9 cellular contexts compared by ENCODE assay signal in the genomic region with DNA sequence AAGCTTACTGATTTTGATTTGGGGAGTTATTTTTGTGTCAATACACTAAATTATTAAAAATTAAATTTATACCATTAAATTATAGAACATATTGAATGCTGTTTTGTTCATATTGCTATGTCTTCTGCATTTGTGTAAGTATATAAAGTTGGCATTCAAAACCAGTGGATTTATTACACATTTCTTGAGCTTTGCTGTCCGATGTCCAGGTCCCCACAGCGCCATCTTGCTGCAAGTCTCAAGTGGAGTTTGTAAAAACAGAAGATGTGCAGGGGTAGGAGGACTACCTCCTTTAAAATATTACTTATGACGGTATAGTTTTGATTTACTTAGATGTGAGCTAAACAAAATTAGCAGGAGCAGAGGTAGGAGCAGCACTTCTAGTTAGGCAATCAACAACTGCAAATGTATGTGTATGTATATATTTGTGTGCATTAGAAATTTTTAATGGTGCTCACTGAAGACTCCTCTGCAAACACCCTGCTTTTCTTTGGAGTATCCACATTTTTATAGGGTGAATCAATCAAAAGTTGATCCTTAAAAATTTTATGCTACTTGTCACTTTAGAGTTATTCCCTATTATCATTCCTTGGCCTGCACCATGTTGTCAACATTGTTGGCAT. TPM values are rescaled to one million over a fixed set of nuclear protein-coding genes. Genes with fewer than 3 reads are reported as not detected.
DNase-seq lines count a peak whose midpoint lies in the region; ATAC-seq and TF ChIP-seq lines count a peak whose summit lies in the region.
"Had no signal": no experiment of that assay in that cellular context is flagged by ENCODE, and none has a peak within 500 bp of the region (broad histone marks: within the 10 kb centered on the region; RNA-seq: fewer than 3 reads in every experiment).

No MANE protein-coding gene starts in this region.

- H3K27me3 ChIP-seq in liver (ENCODE audit: control insufficient read depth in 4 of 4, insufficient read depth in 4 of 4, low read length in 3 of 4): no peaks in the 10 kb centered on the region
- H3K27me3 ChIP-seq in transverse colon: no peaks in the 10 kb centered on the region

- H3K36me3 ChIP-seq in liver (ENCODE audit: control insufficient read depth in 4 of 4, insufficient read depth in 3 of 4, low read depth in 1 of 4, low read length in 3 of 4) (peaks cover 0 to 13% (median 4%) of the 10 kb centered on the region in 4 donors), transverse colon (no peaks in the 10 kb centered on the region)

- peak; percentile 39 to 48 for TF ChIP-seq RAD21 in liver (IDR thresholded peaks at IDR 0.05)

- DNase-seq in AML-193 (lab: John Stamatoyannopoulos, UW) (peak; percentile 27 to 51), GM20000 (ENCODE audit: low spot score) (peak; percentile 28), T-helper 9 cell (peak; percentile 23), cerebellar cortex (ENCODE audit: low spot score) (peak; percentile 57), transverse colon (peak; percentile 55)

- no peak for ATAC-seq in GM21737 (IDR thresholded peaks at IDR 0.05; ENCODE audit: unreplicated experiment)
- ATAC-seq in HG02973 (IDR thresholded peaks at IDR 0.05; ENCODE audit: unreplicated experiment): no peak

- H3K27ac ChIP-seq in liver (ENCODE audit: low read depth in 1 of 2, low read length in 2 of 2) (no peak overlapping the region), transverse colon (peak overlapping the region; percentile 46 to 72 (median 65))
- H3K27ac ChIP-seq: HL-60 had no signal

- H3K4me3 ChIP-seq in liver (ENCODE audit: low read depth in 1 of 3, low read length in 3 of 3): no peak overlapping the region
- H3K4me3 ChIP-seq in transverse colon: no peak overlapping the region

- TF ChIP-seq POLR2A in transverse colon (IDR thresholded peaks at IDR 0.05): no peak

- intact Hi-C loops in transverse colon (cut with DNase I; ENCODE audit: low total_unique reads): no loop called here

- TF ChIP-seq CTCF in GM20000 (IDR thresholded peaks at IDR 0.05; ENCODE audit: extremely low read depth, missing control alignments) (peak; percentile 33), liver (IDR thresholded peaks at IDR 0.05; ENCODE audit: low read depth, low read length, missing input control) (no peak), transverse colon (IDR thresholded peaks at IDR 0.05) (peak in 4 of 5 experiments; percentile 22 to 45 (median 38))

- H3K4me1 ChIP-seq in liver (ENCODE audit: control insufficient read depth in 4 of 4, insufficient read depth in 4 of 4, low read length in 3 of 4) (peaks cover 0 to 22% (median 10%) of the 10 kb centered on the region in 4 donors), transverse colon (peaks cover 27 to 60% (median 31%) of the 10 kb centered on the region in 4 donors)

- in situ Hi-C loops in transverse colon (cut with MboI; ENCODE audit: low pct_ligation_motif_present in 1 of 4, low pct_unique_long_range_greater_than_20kb in 1 of 4, low sequenced_read_pairs in 3 of 4): no loop called here

- H3K9me3 ChIP-seq in liver (ENCODE audit: control insufficient read depth in 4 of 4, low read length in 3 of 4) (no peaks in the 10 kb centered on the region), transverse colon (no peaks in the 10 kb centered on the region)

- TF ChIP-seq EP300 in transverse colon (IDR thresholded peaks at IDR 0.05; ENCODE audit: low read depth): no peak

- 54% methylated on average over 3 of the region's 3 CpGs for WGBS in liver
- 22 to 41% methylated on average over 3 of the region's 3 CpGs for WGBS in transverse colon (ENCODE audit: low coverage in 1 of 2), 2 donors

- H3K9ac ChIP-seq in liver (ENCODE audit: low read depth in 1 of 2, low read length in 2 of 2): no peak overlapping the region

TF ChIP-seq in liver, 16 proteins besides CTCF, POLR2A, EP300 and RAD21:
- no peak for TF ChIP-seq FOXA2 (IDR thresholded peaks at IDR 0.05)
- TF ChIP-seq HNF4G (IDR thresholded peaks at IDR 0.05): no peak
- TF ChIP-seq ZBTB33 (IDR thresholded peaks at IDR 0.05): no peak
- TF ChIP-seq FOXA1 (IDR thresholded peaks at IDR 0.05): no peak
- no peak for TF ChIP-seq RXRA (IDR thresholded peaks at IDR 0.05)
- no peak for TF ChIP-seq NR2F2 (IDR thresholded peaks at IDR 0.05)
- no peak for TF ChIP-seq HNF4A (conservative IDR thresholded peaks at IDR 0.05)
- no peak for TF ChIP-seq ATF3 (IDR thresholded peaks at IDR 0.05)
- no peak for TF ChIP-seq JUND (IDR thresholded peaks at IDR 0.05)
- TF ChIP-seq SP1 (IDR thresholded peaks at IDR 0.05): no peak
- no peak for TF ChIP-seq MAX (IDR thresholded peaks at IDR 0.05)
- no peak for TF ChIP-seq YY1 (IDR thresholded peaks at IDR 0.05)
- TF ChIP-seq REST (IDR thresholded peaks at IDR 0.05): no peak
- TF ChIP-seq EGR1 (IDR thresholded peaks at IDR 0.05; ENCODE audit: low read depth in 2 of 2): no peak
- no peak for TF ChIP-seq TAF1 (conservative IDR thresholded peaks at IDR 0.05)
- no peak for TF ChIP-seq GABPA (IDR thresholded peaks at IDR 0.05 in 1 of 2, conservative IDR thresholded peaks at IDR 0.05 in 1 of 2)

RNA-seq across cellular contexts. Expression of gene CPEB4, which starts 37.4 kb away (rescaled TPM):
- total RNA-seq in liver (100 to 1,000 TPM in 1 of 2 donors, 10 to 100 TPM in 1; 47.0 to 113 TPM), transverse colon (10 to 100 TPM; 23.6 to 67.7 (median 36.5) TPM)
- 10 to 100 TPM; 14.3 to 17.1 TPM for polyA plus RNA-seq in liver

Comparison
In these comparisons a context has a peak if more than half of its experiments do, and no peak if none do; other contexts are left out.
1. H3K27ac ChIP-seq: peak in transverse colon (4 of 4); none in liver (0 of 2).
2. Peak in every context shown above with its lines, with median percentiles within 50 percentile points of each other: DNase-seq.